Comparison of ENCODE assay signal across 26 cellular contexts in the genomic region with DNA sequence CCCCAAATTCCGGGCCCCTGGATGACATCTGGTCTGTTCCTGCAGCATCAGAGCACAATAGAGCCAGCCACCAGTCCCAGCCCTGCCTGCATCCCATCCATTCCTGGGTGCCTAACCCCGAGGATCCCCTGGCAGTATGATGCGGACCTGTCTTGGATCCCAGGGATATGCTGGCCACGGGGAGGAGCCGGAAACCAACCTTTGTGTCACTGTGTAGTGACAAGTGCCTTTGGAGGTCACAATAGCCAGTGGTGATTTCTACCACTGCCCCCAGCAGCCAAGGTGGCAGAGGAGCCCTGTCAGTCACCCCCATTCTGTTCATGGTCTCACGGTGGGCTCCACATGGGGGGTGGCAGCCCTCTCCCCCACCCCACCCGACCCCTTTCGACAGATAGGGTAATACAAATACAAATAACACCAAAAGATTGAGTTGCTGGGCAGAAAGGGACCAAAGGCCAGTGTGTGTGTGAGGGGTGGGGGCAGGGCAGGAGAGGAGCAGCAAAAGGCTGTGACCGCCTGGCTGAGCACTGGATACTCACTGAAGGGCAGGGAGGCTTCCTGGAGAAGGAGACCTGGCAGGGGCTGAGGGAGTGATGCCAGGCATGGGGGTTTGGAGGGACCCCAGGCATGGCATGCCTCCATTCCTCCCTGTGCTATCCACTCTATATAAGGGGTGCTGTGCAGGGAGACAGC. TPM values are rescaled to one million over a fixed set of nuclear protein-coding genes. Genes with fewer than 3 reads are reported as not detected.
"Had no signal": no experiment of that assay in that cellular context is flagged by ENCODE, and none has a peak within 500 bp of the region (broad histone marks: within the 10 kb centered on the region; RNA-seq: fewer than 3 reads in every experiment).

No MANE protein-coding gene starts in this region.

- H3K4me1 ChIP-seq: SJCRH30 had no signal

- ATAC-seq: K562, Panc1, PC-3, SK-N-SH treated with all-trans-retinoic acid at 6 μM for 48 hours had no signal

- H3K4me2 ChIP-seq: KMS-11 had no signal

- H3K27ac Mint-ChIP-seq: IgD-negative memory B cell had no signal

- H3K27ac ChIP-seq: KMS-11, RWPE1, SJCRH30 had no signal

- H3K4me1 Mint-ChIP-seq: IgD-negative memory B cell had no signal

- H3K4me3 Mint-ChIP-seq: IgD-negative memory B cell had no signal

- H3K4me3 ChIP-seq: K562, SJCRH30 had no signal

- FAIRE-seq: K562 had no signal

- H3K9ac ChIP-seq: KMS-11 had no signal

- DNase-seq: Kasumi-1, MM.1S, NCI-H1092 treated with DMSO at 0.1 percent for 48 hours, NCI-H1417, NCI-H1436 treated with DMSO at 0.1 percent for 48 hours, NCI-H1694, NCI-H187 treated with DMSO at 0.1 percent for 48 hours, NCI-H2029 treated with DMSO at 0.1 percent for 48 hours, NCI-H2227 treated with DMSO at 0.1 percent for 48 hours, NCI-H446, NCI-H510A, NCI-H524 treated with DMSO at 0.1 percent for 48 hours, NCI-H69, NCI-H774, PC-3, SHP77, SJCRH30 had no signal

- H3K36me3 ChIP-seq: SJCRH30 had no signal

- H3K9me3 Mint-ChIP-seq: IgD-negative memory B cell had no signal

- H3K36me3 Mint-ChIP-seq: IgD-negative memory B cell had no signal

- H3K9me3 ChIP-seq: SJCRH30 had no signal

RNA-seq across cellular contexts. Expression of gene MEOX1, which starts 29.0 kb away (rescaled TPM):
- total RNA-seq: HT1080, K562, M059J, OCI-LY7 had no signal
- polyA plus RNA-seq: IgD-negative memory B cell, K562 had no signal
